Comparison of ENCODE assay signal across 8 cellular contexts in the genomic region with DNA sequence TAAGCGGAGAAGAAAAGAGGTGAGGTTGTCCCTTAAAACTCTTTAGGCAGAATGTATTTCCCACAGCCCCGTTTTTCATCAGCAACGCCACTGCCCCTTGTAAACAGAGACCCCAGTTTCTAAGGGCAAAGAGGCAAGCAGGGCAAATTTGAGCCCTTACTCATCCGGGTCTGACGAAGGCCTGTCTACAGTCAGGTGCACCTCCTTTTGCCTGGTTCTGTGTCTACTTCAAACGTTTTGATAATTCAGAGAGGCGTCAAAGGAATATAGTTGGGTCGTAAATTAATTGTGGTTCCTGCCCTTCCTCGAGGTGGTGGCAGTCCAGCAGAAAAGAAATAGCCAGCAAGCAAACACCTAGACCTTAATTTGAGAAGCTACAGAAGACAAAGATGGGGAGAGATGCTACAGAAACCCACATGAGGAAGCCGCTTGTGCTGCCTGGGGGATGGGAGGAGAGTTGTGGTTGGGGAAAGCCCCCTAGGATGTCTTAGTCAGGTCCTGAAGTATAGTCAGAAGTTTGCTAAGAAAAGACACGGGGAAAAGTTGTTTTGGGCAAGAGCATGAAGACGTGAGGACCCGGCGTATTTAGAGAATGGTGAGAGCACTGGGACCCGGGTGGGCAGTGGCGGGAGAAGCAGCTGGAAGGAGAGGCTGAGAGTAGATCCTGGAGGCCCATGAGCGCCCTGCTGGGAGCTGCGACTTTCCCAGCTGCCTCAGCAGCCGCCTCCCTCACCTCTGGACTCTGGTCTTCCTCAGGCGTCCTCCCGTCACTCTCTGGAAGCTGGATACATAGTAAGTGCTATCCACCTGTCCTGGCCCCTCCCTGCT.
A peak's percentile ranks its signal among the peaks of the same experiment; 100 is the strongest.
DNase-seq lines count a peak whose midpoint lies in the region; ATAC-seq and TF ChIP-seq lines count a peak whose summit lies in the region.

No MANE protein-coding gene starts in this region.

- TF ChIP-seq CTCF in retinal pigment epithelial cell (conservative IDR thresholded peaks at IDR 0.05; ENCODE audit: low read depth, low read length): no peak

- ATAC-seq in HG03565 (IDR thresholded peaks at IDR 0.05; ENCODE audit: unreplicated experiment): no peak

- peak overlapping the region; percentile 90 for H3K4me3 ChIP-seq in retinal pigment epithelial cell (ENCODE audit: low read length)

- DNase-seq in SIG-M5 treated with dmso at 0.1 percent for 504 hours (lab: John Stamatoyannopoulos, UW; ENCODE audit: unreplicated experiment) (peak; percentile 69), SIG-M5 (lab: John Stamatoyannopoulos, UW) (no peak), epidermal melanocyte (ENCODE audit: insufficient read length, low spot score) (peak; percentile 5), retinal pigment epithelial cell (ENCODE audit: low read depth) (no peak), C1 segment of cervical spinal cord (lab: John Stamatoyannopoulos, UW) (no peak), NCI-H510A (lab: John Stamatoyannopoulos, UW) (no peak)
- peak; percentile 55 to 60 for DNase-seq in activated CD8-positive, alpha-beta memory T cell treated with anti-CD3 and anti-CD28 coated beads for 1 hour (ENCODE audit: extremely low read depth in 1 of 2, low read depth in 1 of 2)

Comparison
In these comparisons a context has a peak if more than half of its experiments do, and no peak if none do; other contexts are left out.
1. DNase-seq: peak in SIG-M5 treated with dmso at 0.1 percent for 504 hours (single experiment), activated CD8-positive, alpha-beta memory T cell treated with anti-CD3 and anti-CD28 coated beads for 1 hour (2 of 2) and epidermal melanocyte (single experiment); none in SIG-M5 (single experiment), retinal pigment epithelial cell (single experiment), C1 segment of cervical spinal cord (0 of 14) and NCI-H510A (single experiment).